8 cellular contexts compared by ENCODE assay signal in genomic region chr2:172442072-172442895, GRCh38. TPM values are rescaled to one million over a fixed set of nuclear protein-coding genes. Genes with fewer than 3 reads are reported as not detected.
A peak's percentile ranks its signal among the peaks of the same experiment; 100 is the strongest.
DNase-seq lines count a peak whose midpoint lies in the region; ATAC-seq and TF ChIP-seq lines count a peak whose summit lies in the region.

No MANE protein-coding gene starts in this region.

- ATAC-seq in mucosa of descending colon (peak; percentile 93), HG02588 (IDR thresholded peaks at IDR 0.05; ENCODE audit: unreplicated experiment) (no peak), HG03108 (IDR thresholded peaks at IDR 0.05; ENCODE audit: unreplicated experiment) (no peak), HG03571 (IDR thresholded peaks at IDR 0.05; ENCODE audit: unreplicated experiment) (no peak)

- no peaks in the 10 kb centered on the region for H3K36me3 ChIP-seq in GM23248 (ENCODE audit: low read depth)
- no peaks in the 10 kb centered on the region for H3K36me3 ChIP-seq in mucosa of descending colon (ENCODE audit: low read depth)

- H3F3A ChIP-seq in GM23248 (ENCODE audit: insufficient read depth), result peaks cover 25% of the 10 kb centered on the region

- no peaks in the 10 kb centered on the region for H3K9me2 ChIP-seq in GM23248 (ENCODE audit: insufficient read depth)

- H3K4me3 ChIP-seq in GM23248 (peak overlapping the region; percentile 15; the same call in 1 of the 2 replicates), astrocyte of the cerebellum (ENCODE audit: low read depth, low read length) (no peak overlapping the region), mucosa of descending colon (no peak overlapping the region)

- no peaks in the 10 kb centered on the region for H4K20me1 ChIP-seq in GM23248 (ENCODE audit: insufficient read depth)

- DNase-seq in GM23248 (peak; percentile 98), RKO (ENCODE audit: low spot score) (peak; percentile 95), astrocyte of the cerebellum (ENCODE audit: low read depth) (peak; percentile 83), mucosa of descending colon (peak; percentile 75 to 86 (median 85)), NCI-H524 treated with DMSO at 0.1 percent for 48 hours (lab: John Stamatoyannopoulos, UW) (no peak)

- H3K79me2 ChIP-seq in GM23248 (ENCODE audit: insufficient read depth), result peaks cover 35% of the 10 kb centered on the region

- intact Hi-C loops in mucosa of descending colon (cut with DNase I, micrococcal nuclease), result no loop called here

- H3K4me1 ChIP-seq in GM23248 (ENCODE audit: insufficient read depth) (peaks cover 45% of the 10 kb centered on the region), mucosa of descending colon (ENCODE audit: low read depth) (peaks cover 73% of the 10 kb centered on the region)

- in situ Hi-C loops in GM23248 (cut with MboI) (no loop called here), astrocyte of the cerebellum (cut with HindIII; ENCODE audit: low sequenced_read_pairs) (loop anchor here (5.0 kb wide), 1 partner anchor 260 kb away; no protein-coding TSS in a partner anchor)

- no peak overlapping the region for H3K9ac ChIP-seq in GM23248

- H3K9me3 ChIP-seq in GM23248 (ENCODE audit: low read depth) (no peaks in the 10 kb centered on the region), mucosa of descending colon (no peaks in the 10 kb centered on the region)

- no peaks in the 10 kb centered on the region for H3K27me3 ChIP-seq in GM23248 (replicated peaks; ENCODE audit: insufficient read depth)

- H3K27ac ChIP-seq in GM23248, result peak overlapping the region; percentile 59

- H3K4me2 ChIP-seq in GM23248 (ENCODE audit: unreplicated experiment), result peak overlapping the region; percentile 41

- TF ChIP-seq CTCF in astrocyte of the cerebellum (IDR thresholded peaks at IDR 0.05; ENCODE audit: low read depth, low read length, missing control alignments) (no peak), mucosa of descending colon (IDR thresholded peaks at IDR 0.05) (no peak)

- WGBS in GM23248 (ENCODE audit: low coverage in 1 of 2, low lambda C conversion rate in 2 of 2, missing lambda C conversion rate in 2 of 2), 2 experiments, result 36 to 40% methylated on average over 10 of the region's 10 CpGs

- H2AFZ ChIP-seq in GM23248, result no peak overlapping the region

RNA-seq across cellular contexts. Expression of gene ITGA6, which starts 14.9 kb away (rescaled TPM):
- total RNA-seq in GM23248 (2014; rRNA removed; shearing (Covaris generic)), result 45.4 and 47.7 TPM in 2 replicates
- 18.9 and 20.3 TPM in 2 replicates for polyA plus RNA-seq in GM23248 (2016; fragmentation: Nextera tagmentation; extraction: Ambion mirVana)
- 100 to 1,000 TPM; 116 to 192 (median 178) TPM for total RNA-seq in mucosa of descending colon
